Comparison of ENCODE assay signal across 31 cellular contexts in the genomic region with DNA sequence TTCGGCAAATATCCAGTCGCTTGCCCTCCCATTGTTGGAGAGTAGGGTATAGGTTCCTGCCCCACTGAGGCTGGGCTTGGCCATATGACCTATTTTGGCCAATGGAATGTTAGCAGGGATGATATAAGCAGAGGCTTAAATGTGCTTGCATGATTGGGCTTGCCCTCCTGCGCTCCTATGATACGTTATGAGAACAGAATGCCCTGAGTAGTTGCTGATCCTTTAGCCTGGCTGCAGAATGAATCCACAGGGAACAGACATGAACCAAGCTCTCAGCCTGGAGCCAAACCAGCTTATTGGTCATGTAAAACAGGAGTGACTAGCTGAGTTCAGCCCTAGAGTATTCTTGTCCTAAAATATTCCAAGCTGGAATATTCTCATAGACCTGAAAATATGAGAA.
"Had no signal": no experiment of that assay in that cellular context is flagged by ENCODE, and none has a peak within 500 bp of the region (broad histone marks: within the 10 kb centered on the region; RNA-seq: fewer than 3 reads in every experiment).

No MANE protein-coding gene starts in this region.

- H3K9me3 Mint-ChIP-seq: immature natural killer cell; memory B cell; naive thymus-derived CD8-positive, alpha-beta T cell; nephron; neural crest cell; stimulated activated naive B cell treated with anti-CD40 and anti-IgM and Interleukin-4, amounts not matched to agents 10 μg/mL and 1 μg/mL and 100 μg/mL, for 72 hours; stimulated activated naive CD8-positive, alpha-beta T cell treated with anti-CD3 and anti-CD28 coated beads, Interleukin-15, Interleukin-2, amounts not matched to agents 100 ng/mL and 50 ng/mL, for 24 hours had no signal

- FAIRE-seq: islet of Langerhans, pancreas had no signal

- H3K36me3 Mint-ChIP-seq: immature natural killer cell; memory B cell; naive thymus-derived CD8-positive, alpha-beta T cell; stimulated activated naive B cell treated with anti-CD40 and anti-IgM and Interleukin-4, amounts not matched to agents 10 μg/mL and 1 μg/mL and 100 μg/mL, for 72 hours had no signal

- H3K27ac Mint-ChIP-seq: immature natural killer cell; memory B cell; naive thymus-derived CD8-positive, alpha-beta T cell; nephron; stimulated activated naive B cell treated with anti-CD40 and anti-IgM and Interleukin-4, amounts not matched to agents 10 μg/mL and 1 μg/mL and 100 μg/mL, for 72 hours; stimulated activated naive CD8-positive, alpha-beta T cell treated with anti-CD3 and anti-CD28 coated beads, Interleukin-15, Interleukin-2, amounts not matched to agents 100 ng/mL and 50 ng/mL, for 24 hours had no signal

- H3K36me3 ChIP-seq: left ventricle myocardium inferior, pancreas, prostate gland, suprapubic skin, thoracic aorta, tibial artery, upper lobe of right lung, uterus had no signal

- H3K9me3 ChIP-seq: left ventricle myocardium inferior, mucosa of descending colon, pancreas, prostate gland, suprapubic skin, thoracic aorta, tibial artery, upper lobe of right lung, uterus had no signal

- H3K4me3 Mint-ChIP-seq: immature natural killer cell; memory B cell; naive thymus-derived CD8-positive, alpha-beta T cell; nephron; neural crest cell; stimulated activated naive B cell treated with anti-CD40 and anti-IgM and Interleukin-4, amounts not matched to agents 10 μg/mL and 1 μg/mL and 100 μg/mL, for 72 hours; stimulated activated naive CD8-positive, alpha-beta T cell treated with anti-CD3 and anti-CD28 coated beads, Interleukin-15, Interleukin-2, amounts not matched to agents 100 ng/mL and 50 ng/mL, for 24 hours had no signal

- ATAC-seq: mucosa of descending colon; naive thymus-derived CD8-positive, alpha-beta T cell; pancreas; right cardiac atrium; sciatic nerve; stimulated activated naive B cell treated with anti-CD40 and anti-IgM and Interleukin-4, amounts not matched to agents 10 μg/mL and 1 μg/mL and 100 μg/mL, for 72 hours; upper lobe of right lung had no signal

- DNase-seq: hypothalamus; immature natural killer cell; left ventricle myocardium inferior; midbrain; mucosa of descending colon; naive thymus-derived CD8-positive, alpha-beta T cell; nucleus accumbens; pancreas; posterior cingulate gyrus; retina; right cardiac atrium; stimulated activated CD4-positive, alpha-beta T cell treated with anti-CD3 and anti-CD28 coated beads, Interleukin-12 subunit alpha, Interleukin-12 subunit beta, amount 100 ng/mL, for 4 hours; stimulated activated CD4-positive, alpha-beta T cell treated with anti-CD3 and anti-CD28 coated beads, Interleukin-15, amount 100 ng/mL, for 24 hours; stimulated activated CD4-positive, alpha-beta T cell treated with anti-CD3 and anti-CD28 coated beads, Interleukin-2, amount 100 ng/mL, for 24 hours; stimulated activated CD4-positive, alpha-beta T cell treated with anti-CD3 and anti-CD28 coated beads, Interleukin-4, amount 100 ng/mL, for 1 hour; stimulated activated naive B cell treated with anti-CD40 and anti-IgM and Interleukin-4, amounts not matched to agents 10 μg/mL and 1 μg/mL and 100 μg/mL, for 72 hours; tibial artery; trophoblast cell; upper lobe of right lung; uterus had no signal

- H3K4me1 Mint-ChIP-seq: immature natural killer cell; naive thymus-derived CD8-positive, alpha-beta T cell; nephron; neural crest cell had no signal

- H3K27ac ChIP-seq: left ventricle myocardium inferior, pancreas, prostate gland, skin epidermis, suprapubic skin, thoracic aorta, tibial artery, upper lobe of right lung, uterus had no signal

- H3K4me3 ChIP-seq: left ventricle myocardium inferior, lung, mucosa of descending colon, pancreas, prostate gland, skin epidermis, suprapubic skin, thoracic aorta, tibial artery, upper lobe of right lung, uterus had no signal

- H3K4me1 ChIP-seq: pancreas, prostate gland, suprapubic skin, tibial artery, upper lobe of right lung, uterus had no signal

- H3K27me3 ChIP-seq: pancreas, suprapubic skin, tibial artery, upper lobe of right lung, uterus had no signal
